In genomic region chr15:95973566-95974256, GRCh38 we compare ENCODE assay signal across 16 cellular contexts.
DNase-seq lines count a peak whose midpoint lies in the region; ATAC-seq and TF ChIP-seq lines count a peak whose summit lies in the region.
"Had no signal": no experiment of that assay in that cellular context is flagged by ENCODE, and none has a peak within 500 bp of the region (broad histone marks: within the 10 kb centered on the region; RNA-seq: fewer than 3 reads in every experiment).

No MANE protein-coding gene starts in this region.

- ATAC-seq in GM18498 (IDR thresholded peaks at IDR 0.05; ENCODE audit: unreplicated experiment) (peak; percentile 74), GM21447 (IDR thresholded peaks at IDR 0.05; ENCODE audit: unreplicated experiment) (peak; percentile 72), HG03025 (IDR thresholded peaks at IDR 0.05; ENCODE audit: low FRiP score, unreplicated experiment) (peak; percentile 60), T-helper 17 cell (no peak)
- no peak for ATAC-seq in activated CD4-positive, alpha-beta T cell treated with anti-CD3 and anti-CD28 coated beads for 36 hours
- ATAC-seq: naive thymus-derived CD4-positive, alpha-beta T cell had no signal

- TF ChIP-seq POLR2A in NB4 (IDR thresholded peaks at IDR 0.05; ENCODE audit: extremely low read depth, insufficient read length), result no peak

- intact Hi-C loops in activated CD4-positive, alpha-beta T cell treated with anti-CD3 and anti-CD28 coated beads for 36 hours (cut with DNase I, micrococcal nuclease), result no loop called here

- H3K4me1 Mint-ChIP-seq in T-helper 17 cell, result no peaks in the 10 kb centered on the region
- H3K4me1 Mint-ChIP-seq in activated CD4-positive, alpha-beta T cell treated with anti-CD3 and anti-CD28 coated beads for 36 hours, result no peaks in the 10 kb centered on the region
- H3K4me1 Mint-ChIP-seq: naive thymus-derived CD4-positive, alpha-beta T cell had no signal

- no peak overlapping the region for H3K4me3 ChIP-seq in NB4 (ENCODE audit: low read depth, low read length)
- H3K4me3 ChIP-seq: MG63, skin epidermis had no signal

- H3K4me3 Mint-ChIP-seq in T-helper 17 cell, result no peak overlapping the region
- no peak overlapping the region for H3K4me3 Mint-ChIP-seq in activated CD4-positive, alpha-beta T cell treated with anti-CD3 and anti-CD28 coated beads for 36 hours
- H3K4me3 Mint-ChIP-seq: naive thymus-derived CD4-positive, alpha-beta T cell; type B pancreatic cell had no signal

- no peaks in the 10 kb centered on the region for H3K9me3 Mint-ChIP-seq in activated CD4-positive, alpha-beta T cell treated with anti-CD3 and anti-CD28 coated beads for 36 hours (ENCODE audit: low read depth)

- H3K27ac Mint-ChIP-seq in T-helper 17 cell, result no peak overlapping the region
- no peak overlapping the region for H3K27ac Mint-ChIP-seq in activated CD4-positive, alpha-beta T cell treated with anti-CD3 and anti-CD28 coated beads for 36 hours
- H3K27ac Mint-ChIP-seq: type B pancreatic cell had no signal

- no peaks in the 10 kb centered on the region for H3K36me3 Mint-ChIP-seq in T-helper 17 cell (ENCODE audit: low read depth)
- no peaks in the 10 kb centered on the region for H3K36me3 Mint-ChIP-seq in activated CD4-positive, alpha-beta T cell treated with anti-CD3 and anti-CD28 coated beads for 36 hours (ENCODE audit: low read depth)
- H3K36me3 Mint-ChIP-seq: type B pancreatic cell had no signal

- no peak for TF ChIP-seq CTCF in NB4 (IDR thresholded peaks at IDR 0.05; ENCODE audit: low read depth, low read length)

- CTCF ChIA-PET in activated CD4-positive, alpha-beta T cell treated with anti-CD3 and anti-CD28 coated beads for 36 hours (lab: Charles Lee), result no interaction called here

- DNase-seq in NB4 (ENCODE audit: low read depth), result peak; percentile 53
- no peak for DNase-seq in activated CD8-positive, alpha-beta memory T cell treated with anti-CD3 and anti-CD28 coated beads for 24 hours
- no peak for DNase-seq in T-helper 17 cell
- DNase-seq in activated CD4-positive, alpha-beta T cell treated with anti-CD3 and anti-CD28 coated beads for 36 hours, result no peak
- DNase-seq in mucosa of gallbladder (ENCODE audit: low spot score), result no peak
- DNase-seq: dermis blood vessel endothelial cell; DMS79; foreskin fibroblast; MG63; naive thymus-derived CD4-positive, alpha-beta T cell; NCI-H446 treated with DMSO at 0.1 percent for 48 hours had no signal

- H3K27me3 Mint-ChIP-seq in T-helper 17 cell, result no peaks in the 10 kb centered on the region
- peaks cover 2% of the 10 kb centered on the region for H3K27me3 Mint-ChIP-seq in activated CD4-positive, alpha-beta T cell treated with anti-CD3 and anti-CD28 coated beads for 36 hours
- H3K27me3 Mint-ChIP-seq: type B pancreatic cell had no signal

- H3K9me3 ChIP-seq in T-helper 17 cell (ENCODE audit: control insufficient read depth, low read length, poor library complexity, severe bottlenecking), result no peaks in the 10 kb centered on the region
- H3K9me3 ChIP-seq: MG63 had no signal

- POLR2A ChIA-PET in activated CD4-positive, alpha-beta T cell treated with anti-CD3 and anti-CD28 coated beads for 36 hours (lab: Charles Lee), result no interaction called here

Comparison
In these comparisons a context has a peak if more than half of its experiments do, and no peak if none do; other contexts are left out.
1. ATAC-seq: peak in GM18498 (single experiment), GM21447 (single experiment) and HG03025 (single experiment); none in T-helper 17 cell (single experiment) and activated CD4-positive, alpha-beta T cell treated with anti-CD3 and anti-CD28 coated beads for 36 hours (single experiment).